18 cellular contexts compared by ENCODE assay signal in genomic region chr2:39838589-39838988, GRCh38. TPM values are rescaled to one million over a fixed set of nuclear protein-coding genes. Genes with fewer than 3 reads are reported as not detected.
DNase-seq lines count a peak whose midpoint lies in the region; ATAC-seq and TF ChIP-seq lines count a peak whose summit lies in the region.
"Had no signal": no experiment of that assay in that cellular context is flagged by ENCODE, and none has a peak within 500 bp of the region (broad histone marks: within the 10 kb centered on the region; RNA-seq: fewer than 3 reads in every experiment).

No MANE protein-coding gene starts in this region.

- H3K79me1 ChIP-seq in mesenchymal stem cell (replicated peaks; ENCODE audit: low read length, poor library complexity, severe bottlenecking): no peaks in the 10 kb centered on the region

- peaks cover 4% of the 10 kb centered on the region for H3K9me3 Mint-ChIP-seq in T-helper 2 cell treated with Interferon-gamma antibody and Interleukin-4, amounts not matched to agents 5 μg/mL and 100 μg/mL, for 36 hours

- no peak overlapping the region for H2BK12ac ChIP-seq in mesenchymal stem cell (ENCODE audit: low read length in 2 of 2)

- intact Hi-C loops in right cardiac atrium (cut with DNase I) (no loop called here), left ventricle myocardium inferior (cut with micrococcal nuclease) (no loop called here), Panc1 (cut with micrococcal nuclease; ENCODE audit: unreplicated experiment) (no loop called here)

- no peak overlapping the region for H2BK15ac ChIP-seq in mesenchymal stem cell (ENCODE audit: low read depth, poor library complexity, severe bottlenecking)

- H3K27me3 ChIP-seq in right cardiac atrium (ENCODE audit: control insufficient read depth, insufficient read depth) (no peaks in the 10 kb centered on the region), left ventricle myocardium inferior (ENCODE audit: low read depth) (no peaks in the 10 kb centered on the region), Panc1 (ENCODE audit: control insufficient read depth, insufficient read depth, low read length) (no peaks in the 10 kb centered on the region), mesenchymal stem cell (ENCODE audit: control insufficient read depth in 1 of 2, insufficient read depth in 1 of 2, low read length in 2 of 2) (no peaks in the 10 kb centered on the region)
- H3K27me3 ChIP-seq: Peyer's patch had no signal

- H3K4me1 ChIP-seq in right cardiac atrium (ENCODE audit: control insufficient read depth, insufficient read depth, low read length): no peaks in the 10 kb centered on the region
- no peaks in the 10 kb centered on the region for H3K4me1 ChIP-seq in left ventricle myocardium inferior
- H3K4me1 ChIP-seq in Panc1 (ENCODE audit: control insufficient read depth, insufficient read depth, low read length): no peaks in the 10 kb centered on the region
- H3K4me1 ChIP-seq in mesenchymal stem cell (ENCODE audit: control insufficient read depth, insufficient read depth, low read depth, low read length): no peaks in the 10 kb centered on the region
- H3K4me1 ChIP-seq: Caco-2, Peyer's patch had no signal

- no peak overlapping the region for H3K27ac Mint-ChIP-seq in T-helper 2 cell treated with Interferon-gamma antibody and Interleukin-4, amounts not matched to agents 5 μg/mL and 100 μg/mL, for 36 hours
- H3K27ac Mint-ChIP-seq: CD14-positive monocyte, HFFc6 had no signal

- H4K8ac ChIP-seq in mesenchymal stem cell (ENCODE audit: low read length): peak overlapping the region; percentile 57

- H3K27ac ChIP-seq in right cardiac atrium (ENCODE audit: low read length) (no peak overlapping the region), left ventricle myocardium inferior (replicated peaks) (no peak overlapping the region), Panc1 (ENCODE audit: low read length) (no peak overlapping the region), mesenchymal stem cell (ENCODE audit: low read length, poor library complexity, severe bottlenecking) (no peak overlapping the region)
- H3K27ac ChIP-seq: Peyer's patch had no signal

- H4K91ac ChIP-seq in mesenchymal stem cell (ENCODE audit: low read length): no peak overlapping the region

- H2AFZ ChIP-seq in mesenchymal stem cell (ENCODE audit: low read depth, low read length): no peak overlapping the region

- no peaks in the 10 kb centered on the region for H3K4me1 Mint-ChIP-seq in T-helper 2 cell treated with Interferon-gamma antibody and Interleukin-4, amounts not matched to agents 5 μg/mL and 100 μg/mL, for 36 hours (ENCODE audit: low read depth)
- H3K4me1 Mint-ChIP-seq: CD14-positive monocyte had no signal

- H2BK5ac ChIP-seq in mesenchymal stem cell (ENCODE audit: low read depth, low read length, poor library complexity, severe bottlenecking): no peak overlapping the region

- no peak overlapping the region for H3K23ac ChIP-seq in mesenchymal stem cell (ENCODE audit: low read length in 2 of 2)

- no peak overlapping the region for H3K9ac ChIP-seq in mesenchymal stem cell (ENCODE audit: low read length)

- DNase-seq in right cardiac atrium: no peak
- no peak for DNase-seq in left ventricle myocardium inferior
- no peak for DNase-seq in Panc1 (ENCODE audit: low read depth, low spot score)
- DNase-seq in mesenchymal stem cell: no peak
- DNase-seq in T-helper 2 cell treated with Interferon-gamma antibody and Interleukin-4, amounts not matched to agents 5 μg/mL and 100 μg/mL, for 36 hours (ENCODE audit: low spot score): no peak
- no peak for DNase-seq in activated CD8-positive, alpha-beta memory T cell treated with anti-CD3 and anti-CD28 coated beads for 24 hours
- DNase-seq: GOT3, NCI-H1694, NCI-H446, NCI-H774, SHP77 treated with DMSO at 0.1 percent for 48 hours had no signal

- H3K36me3 ChIP-seq in left ventricle myocardium inferior (no peaks in the 10 kb centered on the region), Panc1 (ENCODE audit: control insufficient read depth, insufficient read depth, low read length) (no peaks in the 10 kb centered on the region), mesenchymal stem cell (ENCODE audit: control insufficient read depth in 1 of 2, insufficient read depth in 2 of 2, low read depth in 1 of 2, low read length in 2 of 2) (no peaks in the 10 kb centered on the region)
- H3K36me3 ChIP-seq: Peyer's patch had no signal

- no peaks in the 10 kb centered on the region for H3K36me3 Mint-ChIP-seq in T-helper 2 cell treated with Interferon-gamma antibody and Interleukin-4, amounts not matched to agents 5 μg/mL and 100 μg/mL, for 36 hours (ENCODE audit: low read depth)
- H3K36me3 Mint-ChIP-seq: CD14-positive monocyte had no signal

- H3K18ac ChIP-seq in mesenchymal stem cell (ENCODE audit: low read depth in 1 of 2, low read length in 2 of 2): peak overlapping the region in 1 of 2 experiments; percentile 13

- no TSS peak for BruUV-seq in Panc1 (replicated peaks; lab: Mats Ljungman, UMichigan)

- in situ Hi-C loops in Panc1 (cut with HindIII; ENCODE audit: low pct_unique_long_range_greater_than_20kb, low sequenced_read_pairs): no loop called here

- H3K4me3 ChIP-seq in right cardiac atrium (ENCODE audit: low read length) (no peak overlapping the region), left ventricle myocardium inferior (no peak overlapping the region), Panc1 (ENCODE audit: low read depth in 2 of 2, low read length in 2 of 2) (no peak overlapping the region), mesenchymal stem cell (ENCODE audit: insufficient read depth in 1 of 2, low read depth in 1 of 2, low read length in 2 of 2) (no peak overlapping the region)
- H3K4me3 ChIP-seq: Peyer's patch had no signal

- H3K4me2 ChIP-seq in mesenchymal stem cell (ENCODE audit: low read length, poor library complexity, severe bottlenecking): no peak overlapping the region

- CTCF ChIA-PET in Panc1 (lab: Charles Lee): interaction anchor here (1.5 kb wide), 1 partner anchor 16 kb away, joined by 3 read pairs; no protein-coding TSS in a partner anchor

- H3K9me3 ChIP-seq in right cardiac atrium (ENCODE audit: control insufficient read depth, low read length) (no peaks in the 10 kb centered on the region), left ventricle myocardium inferior (replicated peaks) (peaks cover 21% of the 10 kb centered on the region), Panc1 (ENCODE audit: control insufficient read depth, insufficient read depth, low read depth, low read length) (peaks cover 11% of the 10 kb centered on the region; the same call in 1 of the 2 replicates), mesenchymal stem cell (ENCODE audit: control insufficient read depth, low read length) (peaks cover 3% of the 10 kb centered on the region)

- H3K14ac ChIP-seq in mesenchymal stem cell (ENCODE audit: low read length in 2 of 2): peak overlapping the region in 1 of 2 experiments; percentile 37

- no peak overlapping the region for H2BK120ac ChIP-seq in mesenchymal stem cell (ENCODE audit: low read depth, low read length)

- peak; percentile 21 to 29 for ATAC-seq in right cardiac atrium
- ATAC-seq in Panc1: peak; percentile 45; the same call in 1 of the 2 replicates
- no peak for ATAC-seq in HG03139 (IDR thresholded peaks at IDR 0.05; ENCODE audit: unreplicated experiment)
- no peak for ATAC-seq in esophagus mucosa

- no peak overlapping the region for H3K4me3 Mint-ChIP-seq in T-helper 2 cell treated with Interferon-gamma antibody and Interleukin-4, amounts not matched to agents 5 μg/mL and 100 μg/mL, for 36 hours
- H3K4me3 Mint-ChIP-seq: CD14-positive monocyte, HFFc6, IgD-negative memory B cell had no signal

- H3K27me3 Mint-ChIP-seq in T-helper 2 cell treated with Interferon-gamma antibody and Interleukin-4, amounts not matched to agents 5 μg/mL and 100 μg/mL, for 36 hours (ENCODE audit: low read depth): peaks cover 4% of the 10 kb centered on the region

- POLR2A ChIA-PET in Panc1 (lab: Charles Lee): no interaction called here

- no peak for TF ChIP-seq CTCF in left ventricle myocardium inferior (IDR thresholded peaks at IDR 0.05; ENCODE audit: borderline replicate concordance)
- no peak for TF ChIP-seq CTCF in Panc1 (IDR thresholded peaks at IDR 0.05)

- WGBS in right cardiac atrium: 90% methylated on average over 3 of the region's 3 CpGs
- WGBS in mesenchymal stem cell: 93% methylated on average over 3 of the region's 3 CpGs

- no peak overlapping the region for H3K4ac ChIP-seq in mesenchymal stem cell (ENCODE audit: low read depth in 1 of 2, low read length in 2 of 2)

- no peak overlapping the region for H2AK5ac ChIP-seq in mesenchymal stem cell (ENCODE audit: low read length, severe bottlenecking)

RNA-seq across cellular contexts. Expression of gene THUMPD2, which starts 59.5 kb away (rescaled TPM):
- total RNA-seq in right cardiac atrium: 10 to 100 TPM in 1 of 4 donors, 1 to 10 TPM in 3; 7.3 to 10.6 (median 8.5) TPM
- 6.5 TPM for polyA plus RNA-seq in right cardiac atrium
- total RNA-seq in left ventricle myocardium inferior: 5.9 TPM
- total RNA-seq in Panc1 (2021; ENCODE audit: unreplicated experiment): 13.7 TPM
- 6.4 TPM for polyA plus RNA-seq in Panc1 (2012; ENCODE audit: insufficient read length)
- 6.5 TPM for polyA plus RNA-seq in mesenchymal stem cell (2013, experiment 1 of 2)
- 6.9 TPM for polyA plus RNA-seq in mesenchymal stem cell (2013, experiment 2 of 2)
- 7.4 TPM for total RNA-seq in esophagus mucosa

Comparison
In these comparisons a context has a peak if more than half of its experiments do, and no peak if none do; other contexts are left out.
1. ATAC-seq: peak in right cardiac atrium (2 of 2) and Panc1 (single experiment); none in HG03139 (single experiment) and esophagus mucosa (single experiment).